ENCODE assay signal across 11 cellular contexts in the genomic region with DNA sequence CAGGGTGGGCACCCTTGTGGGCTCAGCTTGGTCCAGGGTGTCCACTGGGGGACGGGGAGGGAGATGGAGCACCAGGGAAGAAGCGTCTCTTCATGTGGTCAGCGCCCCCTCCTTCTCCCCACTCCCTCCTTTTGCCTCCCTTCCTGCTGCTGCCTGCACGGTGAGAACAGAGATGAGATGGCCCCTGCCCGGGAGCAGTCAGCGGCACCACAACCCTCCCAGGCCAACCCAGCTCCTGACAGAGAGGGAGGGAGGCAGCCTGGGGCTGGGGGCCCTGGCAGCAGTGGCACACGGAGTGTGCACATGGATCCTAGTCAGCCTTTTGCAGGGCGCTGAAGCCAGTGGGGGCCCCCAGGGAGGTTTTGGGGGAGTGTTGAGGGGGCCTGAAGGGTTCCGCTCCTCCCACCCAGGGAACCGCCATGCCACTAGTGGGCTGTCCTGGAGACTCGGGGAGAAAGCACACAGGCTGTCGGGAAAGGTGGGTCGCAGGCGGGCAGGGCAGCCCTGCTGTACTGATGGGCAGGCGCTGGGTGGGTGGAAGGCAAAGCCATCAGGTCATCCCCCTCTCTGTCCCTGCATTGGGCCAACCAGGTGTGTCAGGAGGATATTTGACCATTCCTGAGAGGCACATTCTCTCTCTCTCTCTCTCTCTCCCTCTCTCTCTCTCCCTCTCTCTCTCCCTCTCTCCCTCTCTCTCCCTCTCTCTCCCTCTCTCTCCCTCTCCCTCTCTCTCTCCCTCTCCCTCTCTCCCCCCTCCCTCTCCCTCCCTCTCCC.
A peak's percentile ranks its signal among the peaks of the same experiment; 100 is the strongest.
DNase-seq lines count a peak whose midpoint lies in the region; ATAC-seq and TF ChIP-seq lines count a peak whose summit lies in the region.
"Had no signal": no experiment of that assay in that cellular context is flagged by ENCODE, and none has a peak within 500 bp of the region (broad histone marks: within the 10 kb centered on the region; RNA-seq: fewer than 3 reads in every experiment).

No MANE protein-coding gene starts in this region.

- TF ChIP-seq POLR2A in suprapubic skin (IDR thresholded peaks at IDR 0.05), result no peak

- peak overlapping the region; percentile 75 for H3K4me3 Mint-ChIP-seq in activated CD8-positive, alpha-beta memory T cell treated with anti-CD3 and anti-CD28 coated beads, Interleukin-2, amount 10 ng/mL, durations not matched to agents 7 days and 5 days
- H3K4me3 Mint-ChIP-seq in activated T-helper 17 cell treated with anti-CD3 and anti-CD28 coated beads, Interleukin-2, amount 50 U/mL, for 72 hours, result peak overlapping the region; percentile 84

- no peak for TF ChIP-seq EP300 in suprapubic skin (IDR thresholded peaks at IDR 0.05)

- CTCF ChIA-PET in activated CD8-positive, alpha-beta memory T cell treated with anti-CD3 and anti-CD28 coated beads, Interleukin-2, amount 10 ng/mL, durations not matched to agents 7 days and 5 days (lab: Charles Lee), result interaction anchor here (1.6 kb wide), 1 partner anchor 45 kb away, joined by 5 read pairs; no protein-coding TSS in a partner anchor

- TF ChIP-seq CTCF in left lung (IDR thresholded peaks at IDR 0.05) (no peak), suprapubic skin (IDR thresholded peaks at IDR 0.05) (no peak)

- peaks cover 4 to 10% of the 10 kb centered on the region in 2 donors for H3K4me1 ChIP-seq in left lung
- H3K4me1 ChIP-seq in suprapubic skin, result peaks cover 14% of the 10 kb centered on the region

- H3K9me3 ChIP-seq in left lung, result no peaks in the 10 kb centered on the region
- no peaks in the 10 kb centered on the region for H3K9me3 ChIP-seq in suprapubic skin
- H3K9me3 ChIP-seq: tibial nerve had no signal

- H3K27me3 Mint-ChIP-seq in activated CD8-positive, alpha-beta memory T cell treated with anti-CD3 and anti-CD28 coated beads, Interleukin-2, amount 10 ng/mL, durations not matched to agents 7 days and 5 days, result no peaks in the 10 kb centered on the region
- H3K27me3 Mint-ChIP-seq in activated T-helper 17 cell treated with anti-CD3 and anti-CD28 coated beads, Interleukin-2, amount 50 U/mL, for 72 hours, result no peaks in the 10 kb centered on the region

- DNase-seq in activated CD8-positive, alpha-beta memory T cell treated with anti-CD3 and anti-CD28 coated beads, Interleukin-2, amount 10 ng/mL, durations not matched to agents 7 days and 5 days, result no peak
- no peak for DNase-seq in activated CD8-positive, alpha-beta memory T cell treated with anti-CD3 and anti-CD28 coated beads for 24 hours
- peak; percentile 27 to 54 for DNase-seq in left lung
- peak; percentile 50 to 60 for DNase-seq in suprapubic skin (ENCODE audit: low spot score in 2 of 2)
- DNase-seq in KBM-7, result no peak
- DNase-seq in central memory CD4-positive, alpha-beta T cell, result no peak
- DNase-seq: KG1, NCI-H2081 treated with DMSO at 0.1 percent for 48 hours had no signal

- H3K4me3 ChIP-seq in left lung, result no peak overlapping the region
- no peak overlapping the region for H3K4me3 ChIP-seq in suprapubic skin

- no peak for ATAC-seq in activated CD8-positive, alpha-beta memory T cell treated with anti-CD3 and anti-CD28 coated beads, Interleukin-2, amount 10 ng/mL, durations not matched to agents 7 days and 5 days
- no peak for ATAC-seq in activated T-helper 17 cell treated with anti-CD3 and anti-CD28 coated beads, Interleukin-2, amount 50 U/mL, for 72 hours (replicated peaks)
- ATAC-seq in left lung (no peak), GM18867 (IDR thresholded peaks at IDR 0.05; ENCODE audit: unreplicated experiment) (no peak)

- no peaks in the 10 kb centered on the region for H3K36me3 Mint-ChIP-seq in activated CD8-positive, alpha-beta memory T cell treated with anti-CD3 and anti-CD28 coated beads, Interleukin-2, amount 10 ng/mL, durations not matched to agents 7 days and 5 days
- H3K36me3 Mint-ChIP-seq in activated T-helper 17 cell treated with anti-CD3 and anti-CD28 coated beads, Interleukin-2, amount 50 U/mL, for 72 hours (ENCODE audit: low read depth), result no peaks in the 10 kb centered on the region

- in situ Hi-C loops in KBM-7 (cut with MboI; ENCODE audit: low pct_unique_long_range_greater_than_20kb, low sequenced_read_pairs), result no loop called here

- intact Hi-C loops in left lung (cut with DNase I), result no loop called here

- 69% methylated on average over 6 of the region's 15 CpGs for WGBS in suprapubic skin

- H3K36me3 ChIP-seq in left lung (no peaks in the 10 kb centered on the region), suprapubic skin (no peaks in the 10 kb centered on the region)
- H3K36me3 ChIP-seq: tibial nerve had no signal

- H3K27me3 ChIP-seq in left lung (peaks cover 0 to 95% of the 10 kb centered on the region in 2 donors), suprapubic skin (peaks cover 48% of the 10 kb centered on the region)

- no peaks in the 10 kb centered on the region for H3K9me3 Mint-ChIP-seq in activated CD8-positive, alpha-beta memory T cell treated with anti-CD3 and anti-CD28 coated beads, Interleukin-2, amount 10 ng/mL, durations not matched to agents 7 days and 5 days (ENCODE audit: low read depth)
- H3K9me3 Mint-ChIP-seq in activated T-helper 17 cell treated with anti-CD3 and anti-CD28 coated beads, Interleukin-2, amount 50 U/mL, for 72 hours, result no peaks in the 10 kb centered on the region

- H3K27ac ChIP-seq in left lung, result no peak overlapping the region
- H3K27ac ChIP-seq in suprapubic skin, result no peak overlapping the region

- H3K4me1 Mint-ChIP-seq in activated CD8-positive, alpha-beta memory T cell treated with anti-CD3 and anti-CD28 coated beads, Interleukin-2, amount 10 ng/mL, durations not matched to agents 7 days and 5 days, result peaks cover 7% of the 10 kb centered on the region
- H3K4me1 Mint-ChIP-seq in activated T-helper 17 cell treated with anti-CD3 and anti-CD28 coated beads, Interleukin-2, amount 50 U/mL, for 72 hours, result no peaks in the 10 kb centered on the region

- H3K27ac Mint-ChIP-seq in activated CD8-positive, alpha-beta memory T cell treated with anti-CD3 and anti-CD28 coated beads, Interleukin-2, amount 10 ng/mL, durations not matched to agents 7 days and 5 days, result no peak overlapping the region
- H3K27ac Mint-ChIP-seq in activated T-helper 17 cell treated with anti-CD3 and anti-CD28 coated beads, Interleukin-2, amount 50 U/mL, for 72 hours, result peak overlapping the region; percentile 83

Comparison
In these comparisons a context has a peak if more than half of its experiments do, and no peak if none do; other contexts are left out.
1. DNase-seq: peak in left lung (2 of 2) and suprapubic skin (2 of 2); none in activated CD8-positive, alpha-beta memory T cell treated with anti-CD3 and anti-CD28 coated beads, Interleukin-2, amount 10 ng/mL, durations not matched to agents 7 days and 5 days (single experiment), activated CD8-positive, alpha-beta memory T cell treated with anti-CD3 and anti-CD28 coated beads for 24 hours (single experiment), KBM-7 (single experiment) and central memory CD4-positive, alpha-beta T cell (single experiment).